9 cellular contexts compared by ENCODE assay signal in the genomic region with DNA sequence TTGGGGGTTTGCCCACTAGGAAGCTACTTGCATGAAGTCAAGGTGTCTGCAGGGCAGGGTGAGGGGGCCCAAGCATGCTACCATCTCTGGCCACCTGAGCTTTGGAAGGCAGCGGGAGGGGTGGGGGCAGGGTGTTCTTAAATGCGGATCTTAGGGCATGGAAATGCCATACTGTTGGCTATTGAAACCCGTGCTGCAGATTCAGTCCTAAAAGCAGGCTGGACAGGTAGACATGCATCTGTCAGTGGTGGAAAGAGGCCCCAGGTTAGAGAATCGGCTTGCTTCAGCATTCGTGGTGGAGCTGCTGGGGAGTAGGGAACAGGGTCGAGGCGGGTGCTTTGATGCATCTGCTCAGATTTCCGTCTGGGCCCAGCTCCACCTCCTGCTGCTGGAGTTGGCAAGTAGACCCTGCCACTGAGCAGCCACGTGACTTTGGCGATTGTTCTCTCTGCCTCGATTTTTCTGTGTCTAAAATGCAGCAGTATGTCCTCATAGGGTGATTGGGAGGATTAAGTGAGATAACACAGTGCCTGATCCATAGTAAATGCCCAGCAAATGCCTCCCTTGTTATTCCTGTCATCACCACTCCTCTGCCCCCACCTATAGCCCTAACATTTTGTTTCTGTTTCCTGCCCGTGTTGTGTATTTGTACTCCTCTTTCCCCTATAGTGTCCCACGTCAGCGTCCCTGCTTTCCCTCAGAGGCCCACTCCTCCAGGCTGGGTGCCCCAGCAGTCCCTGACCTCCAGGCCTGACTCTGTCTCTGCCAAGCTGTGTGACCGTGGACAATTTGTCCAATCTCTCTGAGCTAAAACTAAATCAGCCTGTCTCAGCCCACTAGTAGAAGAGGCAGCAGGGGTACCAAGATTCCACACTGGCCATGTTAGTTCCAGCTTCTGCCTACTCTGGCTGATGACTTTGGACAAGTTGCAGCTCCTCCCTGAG. TPM values are rescaled to one million over a fixed set of nuclear protein-coding genes. Genes with fewer than 3 reads are reported as not detected.
DNase-seq lines count a peak whose midpoint lies in the region; ATAC-seq, FAIRE-seq and TF ChIP-seq lines count a peak whose summit lies in the region.
"Had no signal": no experiment of that assay in that cellular context is flagged by ENCODE, and none has a peak within 500 bp of the region (broad histone marks: within the 10 kb centered on the region; RNA-seq: fewer than 3 reads in every experiment).

No MANE protein-coding gene starts in this region.

- H3K27me3 ChIP-seq in Panc1 (ENCODE audit: control insufficient read depth, insufficient read depth, low read length) (no peaks in the 10 kb centered on the region), pancreas (no peaks in the 10 kb centered on the region)
- H3K27me3 ChIP-seq: neutrophil had no signal

- peak overlapping the region; percentile 96 for H3K27ac Mint-ChIP-seq in Calu3 (ENCODE audit: unreplicated experiment)

- H3K36me3 ChIP-seq in Panc1 (ENCODE audit: control insufficient read depth, insufficient read depth, low read length) (no peaks in the 10 kb centered on the region), pancreas (no peaks in the 10 kb centered on the region)

- POLR2A ChIA-PET in Panc1 (lab: Charles Lee): interaction anchor here (0.7 kb wide), 1 partner anchor 140 kb away, joined by 3 read pairs; no protein-coding TSS in a partner anchor

- H3K4me3 ChIP-seq in Panc1 (ENCODE audit: low read depth in 2 of 2, low read length in 2 of 2) (peak overlapping the region in 1 of 2 experiments; percentile 6; a peak in 1 of 4 replicates), fibroblast of pulmonary artery (replicated peaks; ENCODE audit: low read depth, low read length) (peak overlapping the region; percentile 25), pancreas (no peak overlapping the region)

- H3K27me3 Mint-ChIP-seq in Calu3 (ENCODE audit: unreplicated experiment): no peaks in the 10 kb centered on the region

- H3K4me3 Mint-ChIP-seq in Calu3 (ENCODE audit: low read depth, unreplicated experiment): peak overlapping the region; percentile 54

- H3K4me1 Mint-ChIP-seq in Calu3 (ENCODE audit: low read depth, unreplicated experiment): peaks cover 82% of the 10 kb centered on the region

- H3K36me3 Mint-ChIP-seq in Calu3 (ENCODE audit: insufficient read depth, unreplicated experiment): peaks cover 44% of the 10 kb centered on the region

- 37 to 39% methylated on average over 15 of the region's 15 CpGs for WGBS in pancreas, 2 donors

- TF ChIP-seq CTCF in Calu3 (IDR thresholded peaks at IDR 0.05; ENCODE audit: unreplicated experiment) (no peak), Panc1 (IDR thresholded peaks at IDR 0.05) (no peak), fibroblast of pulmonary artery (IDR thresholded peaks at IDR 0.05; ENCODE audit: low read length, missing control alignments) (no peak), pancreas (IDR thresholded peaks at IDR 0.05) (no peak)

- peak overlapping the region; percentile 48; the same call in 1 of the 2 replicates for H3K27ac ChIP-seq in Panc1 (ENCODE audit: low read length)
- peak overlapping the region; percentile 24 to 78 (median 61) for H3K27ac ChIP-seq in pancreas
- H3K27ac ChIP-seq: neutrophil had no signal

- DNase-seq in Calu3 (no peak), Panc1 (ENCODE audit: low read depth, low spot score) (no peak), fibroblast of pulmonary artery (ENCODE audit: low read depth) (peak; percentile 72), pancreas (no peak), NCI-H1048 (lab: John Stamatoyannopoulos, UW) (no peak), SHP77 (lab: John Stamatoyannopoulos, UW) (no peak), GF-D8 (lab: John Stamatoyannopoulos, UW) (no peak), RCC 7860 (ENCODE audit: low spot score) (no peak)

- CTCF ChIA-PET in Calu3 (lab: Charles Lee): interaction anchor here (0.5 to 1.9 kb wide), 7 partner anchors 10 to 209 kb away, joined by 3 to 11 read pairs (median 3); partner anchors contain the start of gene TRAPPC6A
- CTCF ChIA-PET in Panc1 (lab: Charles Lee): no interaction called here

- H3K9me3 ChIP-seq in Panc1 (ENCODE audit: control insufficient read depth, insufficient read depth, low read depth, low read length) (no peaks in the 10 kb centered on the region), pancreas (no peaks in the 10 kb centered on the region)
- H3K9me3 ChIP-seq: neutrophil had no signal

- no peak for FAIRE-seq in pancreas (lab: Jason Lieb, UNC)
- FAIRE-seq in RCC 7860 (lab: Jason Lieb, UNC): no peak

- ATAC-seq in Panc1 (no peak), pancreas (peak in 3 of 4 donors; percentile 21 to 46 (median 34))

- in situ Hi-C loops in Panc1 (cut with HindIII; ENCODE audit: low pct_unique_long_range_greater_than_20kb, low sequenced_read_pairs): no loop called here

- BruUV-seq in Calu3 (replicated peaks; lab: Mats Ljungman, UMichigan) (no TSS peak), Panc1 (replicated peaks; lab: Mats Ljungman, UMichigan) (no TSS peak)

- H3K4me1 ChIP-seq in Panc1 (ENCODE audit: control insufficient read depth, insufficient read depth, low read length): peaks cover 45% of the 10 kb centered on the region
- peaks cover 28 to 37% (median 32%) of the 10 kb centered on the region in 3 donors for H3K4me1 ChIP-seq in pancreas

- H3K9me3 Mint-ChIP-seq in Calu3 (ENCODE audit: low read depth, unreplicated experiment): no peaks in the 10 kb centered on the region

- intact Hi-C loops in Calu3 (cut with micrococcal nuclease; ENCODE audit: unreplicated experiment) (no loop called here), Panc1 (cut with micrococcal nuclease; ENCODE audit: unreplicated experiment) (no loop called here), pancreas (cut with DNase I) (no loop called here)

RNA-seq across cellular contexts. Expression of gene PPP1R37, which starts 5.8 kb away (rescaled TPM):
- 45.7 and 59.7 TPM in 2 replicates for total RNA-seq in Calu3 (2022)
- 20.4 TPM for total RNA-seq in Panc1 (2021; ENCODE audit: unreplicated experiment)
- 25.9 TPM for polyA plus RNA-seq in Panc1 (2012; ENCODE audit: insufficient read length)
- 10 to 100 TPM; 13.0 to 18.7 (median 15.1) TPM for total RNA-seq in pancreas
- polyA plus RNA-seq in pancreas: 10 to 100 TPM; 31.7 to 57.4 TPM

RNA-seq across cellular contexts. Expression of gene GEMIN7, which starts 19.7 kb away (rescaled TPM):
- total RNA-seq in Calu3 (2022): 36.0 and 42.0 TPM in 2 replicates
- total RNA-seq in Panc1 (2021; ENCODE audit: unreplicated experiment): 29.5 TPM
- polyA plus RNA-seq in Panc1 (2012; ENCODE audit: insufficient read length): 27.3 TPM
- total RNA-seq in pancreas: 10 to 100 TPM in 1 of 6 donors, 1 to 10 TPM in 5; 3.8 to 11.4 (median 7.7) TPM
- 10 to 100 TPM; 16.6 to 26.2 TPM for polyA plus RNA-seq in pancreas

RNA-seq across cellular contexts. Expression of gene ZNF296, which starts 22.5 kb away (rescaled TPM):
- total RNA-seq in Calu3 (2022) (5.3 and 6.3 TPM in 2 replicates), Panc1 (2021; ENCODE audit: unreplicated experiment) (6.7 TPM), pancreas (under 1 TPM; 0.15 to 0.52 (median 0.32) TPM)
- 8.6 TPM for polyA plus RNA-seq in Panc1 (2012; ENCODE audit: insufficient read length)
- 1 to 10 TPM; 2.0 to 2.1 TPM for polyA plus RNA-seq in pancreas

RNA-seq across cellular contexts. Expression of gene CLASRP, which starts 59.9 kb away (rescaled TPM):
- total RNA-seq in Calu3 (2022): 115 and 126 TPM in 2 replicates
- 72.4 TPM for total RNA-seq in Panc1 (2021; ENCODE audit: unreplicated experiment)
- polyA plus RNA-seq in Panc1 (2012; ENCODE audit: insufficient read length): 67.6 TPM
- 10 to 100 TPM; 34.8 to 55.0 (median 47.7) TPM for total RNA-seq in pancreas
- polyA plus RNA-seq in pancreas: 100 to 1,000 TPM; 213 to 244 TPM
